Comparison of ENCODE assay signal across 8 cellular contexts in the genomic region with DNA sequence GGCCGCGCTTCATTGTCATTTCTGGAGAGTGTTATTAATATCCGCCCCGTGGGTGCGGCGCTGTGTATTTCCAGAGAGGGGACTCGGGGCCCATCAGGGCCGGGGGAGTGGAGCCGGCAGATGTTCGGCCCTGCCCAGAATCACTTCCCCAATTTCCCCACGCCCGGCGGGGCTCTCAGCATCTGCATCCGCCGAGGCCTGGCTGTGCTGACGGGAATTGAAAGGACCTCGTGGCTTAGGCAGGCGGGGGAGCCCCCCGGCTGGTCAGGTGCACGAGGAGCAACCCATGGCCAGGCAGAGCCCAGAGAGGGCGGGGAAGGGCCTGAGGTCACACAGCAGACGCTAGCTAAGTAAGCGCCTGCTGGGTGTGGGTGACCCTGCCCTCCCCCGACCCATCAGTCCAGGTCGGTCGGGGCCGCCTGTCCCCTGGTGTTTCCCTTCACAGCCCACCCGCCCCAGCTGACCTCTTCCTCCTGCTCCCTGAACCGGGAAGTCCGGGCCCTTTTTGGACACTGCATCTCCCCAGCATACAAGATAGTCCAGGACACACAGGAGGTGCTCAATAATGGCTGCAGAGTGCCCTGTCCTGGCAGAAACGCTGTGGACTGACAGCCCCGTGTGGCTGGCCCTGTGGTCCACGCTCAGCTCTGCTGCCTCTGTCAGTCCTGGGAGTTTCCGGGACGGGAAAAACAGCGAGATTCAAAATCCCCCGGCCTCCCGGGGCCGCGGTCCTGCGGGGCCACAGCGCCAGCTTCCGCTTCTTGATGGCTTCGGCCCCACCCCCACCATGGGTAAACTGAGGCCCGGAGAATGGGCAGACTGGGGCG. TPM values are rescaled to one million over a fixed set of nuclear protein-coding genes. Genes with fewer than 3 reads are reported as not detected.
DNase-seq lines count a peak whose midpoint lies in the region; ATAC-seq and TF ChIP-seq lines count a peak whose summit lies in the region.

No MANE protein-coding gene starts in this region.

- ATAC-seq in GM21576 (IDR thresholded peaks at IDR 0.05; ENCODE audit: unreplicated experiment): peak; percentile 56
- ATAC-seq in left lobe of liver: peak; percentile 29

- H3K4me3 ChIP-seq in GM12865 (ENCODE audit: low read depth, low read length): peak overlapping the region; percentile 86

- peak; percentile 98 for DNase-seq in GM12865 (ENCODE audit: low read depth)
- peak; percentile 92 for DNase-seq in Kasumi-1 (lab: John Stamatoyannopoulos, UW)
- DNase-seq in left lobe of liver (ENCODE audit: low spot score): no peak
- DNase-seq in putamen (ENCODE audit: low spot score): no peak
- no peak for DNase-seq in retina
- no peak for DNase-seq in activated T-cell treated with anti-CD3 and anti-CD28 coated beads, Interleukin-2, amount 50 U/mL, for 1 hour
- no peak for DNase-seq in activated CD8-positive, alpha-beta memory T cell treated with anti-CD3 and anti-CD28 coated beads, Interleukin-2, amount 50 U/mL, for 48 hours

- TF ChIP-seq CTCF in GM12865 (IDR thresholded peaks at IDR 0.05; ENCODE audit: insufficient read depth, low read depth, low read length, missing control alignments): no peak

RNA-seq across cellular contexts. Expression of a gene that starts 22.1 kb away (rescaled TPM):
- 3.6 TPM for total RNA-seq in left lobe of liver

RNA-seq across cellular contexts. Expression of a gene that starts 30.8 kb away (rescaled TPM):
- not detected for total RNA-seq in left lobe of liver

RNA-seq across cellular contexts. Expression of a gene that starts 34.9 kb away (rescaled TPM):
- 20.9 TPM for total RNA-seq in left lobe of liver

RNA-seq across cellular contexts. Expression of a gene that starts 36.2 kb away (rescaled TPM):
- 34.7 TPM for total RNA-seq in left lobe of liver

RNA-seq across cellular contexts. Expression of a gene that starts 52.3 kb away (rescaled TPM):
- total RNA-seq in left lobe of liver: not detected

Comparison
In these comparisons a context has a peak if more than half of its experiments do, and no peak if none do; other contexts are left out.
1. DNase-seq: peak in GM12865 (single experiment) and Kasumi-1 (2 of 2); none in left lobe of liver (single experiment), putamen (single experiment), retina (single experiment), activated T-cell treated with anti-CD3 and anti-CD28 coated beads, Interleukin-2, amount 50 U/mL, for 1 hour (single experiment) and activated CD8-positive, alpha-beta memory T cell treated with anti-CD3 and anti-CD28 coated beads, Interleukin-2, amount 50 U/mL, for 48 hours (single experiment).